30 cellular contexts compared by ENCODE assay signal in genomic region chr12:73867147-73867546, GRCh38.
"Had no signal": no experiment of that assay in that cellular context is flagged by ENCODE, and none has a peak within 500 bp of the region (broad histone marks: within the 10 kb centered on the region; RNA-seq: fewer than 3 reads in every experiment).

No MANE protein-coding gene starts in this region.

- H3K9me3 ChIP-seq: heart right ventricle, lower lobe of right lung, thyroid gland, vagina had no signal

- ATAC-seq: esophagus mucosa; foreskin keratinocyte; heart right ventricle; left ventricle myocardium superior; lower lobe of right lung; natural killer cell treated with Interleukin-12 subunit alpha and Interleukin-12 subunit beta and Interleukin-15 and Interleukin-18, amount 100 ng/mL, for 72 hours; right cardiac atrium; stimulated activated naive CD8-positive, alpha-beta T cell treated with anti-CD3 and anti-CD28 coated beads, Interleukin-15, amount 100 ng/mL, for 72 hours had no signal

- H3K4me3 Mint-ChIP-seq: immature natural killer cell; memory B cell; naive B cell; natural killer cell treated with Interleukin-12 subunit alpha and Interleukin-12 subunit beta and Interleukin-15 and Interleukin-18, amount 100 ng/mL, for 72 hours; neural crest cell; stimulated activated naive CD8-positive, alpha-beta T cell treated with anti-CD3 and anti-CD28 coated beads, Interleukin-15, amount 100 ng/mL, for 72 hours had no signal

- H3K27ac Mint-ChIP-seq: immature natural killer cell; memory B cell; naive B cell; natural killer cell treated with Interleukin-12 subunit alpha and Interleukin-12 subunit beta and Interleukin-15 and Interleukin-18, amount 100 ng/mL, for 72 hours; progenitor cell of endocrine pancreas; stimulated activated naive CD8-positive, alpha-beta T cell treated with anti-CD3 and anti-CD28 coated beads, Interleukin-15, amount 100 ng/mL, for 72 hours had no signal

- DNase-seq: dorsolateral prefrontal cortex; effector CD4-positive, alpha-beta T cell; glutamatergic neuron; heart right ventricle; hippocampal formation; immature natural killer cell; left ventricle myocardium superior; lower lobe of right lung; naive B cell; right cardiac atrium; small intestine; stimulated activated CD4-positive, alpha-beta T cell treated with anti-CD3 and anti-CD28 coated beads, Interleukin-15, amount 100 ng/mL, for 24 hours; stimulated activated CD4-positive, alpha-beta T cell treated with anti-CD3 and anti-CD28 coated beads, Interleukin-2, amount 100 ng/mL, for 48 hours; stimulated activated CD8-positive, alpha-beta memory T cell treated with anti-CD3 and anti-CD28 coated beads, Interleukin-4, amount 100 ng/mL, for 48 hours; stimulated activated naive CD4-positive, alpha-beta T cell; stimulated activated naive CD8-positive, alpha-beta T cell treated with anti-CD3 and anti-CD28 coated beads, Interleukin-15, amount 100 ng/mL, for 72 hours; thyroid gland; trophoblast cell had no signal

- H3K27me3 ChIP-seq: dorsolateral prefrontal cortex, foreskin keratinocyte, heart right ventricle, neutrophil, thyroid gland, vagina had no signal

- H3K4me1 ChIP-seq: heart right ventricle, lower lobe of right lung, parathyroid adenoma, thyroid gland, vagina had no signal

- H3K9me3 Mint-ChIP-seq: neural crest cell had no signal

- FAIRE-seq: colon, keratinocyte had no signal

- H3K36me3 Mint-ChIP-seq: immature natural killer cell, memory B cell, naive B cell had no signal

- H3K4me3 ChIP-seq: dorsolateral prefrontal cortex, heart right ventricle, lower lobe of right lung, thyroid gland, vagina had no signal

- H3K36me3 ChIP-seq: heart right ventricle, lower lobe of right lung, neutrophil, thyroid gland, vagina had no signal

- H3K27ac ChIP-seq: dorsolateral prefrontal cortex, epithelial cell of prostate, foreskin keratinocyte, heart right ventricle, lower lobe of right lung, neutrophil, parathyroid adenoma, thyroid gland, vagina had no signal

- H3K27me3 Mint-ChIP-seq: memory B cell; naive B cell; natural killer cell treated with Interleukin-12 subunit alpha and Interleukin-12 subunit beta and Interleukin-15 and Interleukin-18, amount 100 ng/mL, for 72 hours; progenitor cell of endocrine pancreas; stimulated activated naive CD8-positive, alpha-beta T cell treated with anti-CD3 and anti-CD28 coated beads, Interleukin-15, amount 100 ng/mL, for 72 hours had no signal

- H3K4me1 Mint-ChIP-seq: immature natural killer cell; memory B cell; naive B cell; stimulated activated naive CD8-positive, alpha-beta T cell treated with anti-CD3 and anti-CD28 coated beads, Interleukin-15, amount 100 ng/mL, for 72 hours had no signal
